Comparison of ENCODE assay signal across 8 cellular contexts in genomic region chr15:60006203-60006782, GRCh38.
A peak's percentile ranks its signal among the peaks of the same experiment; 100 is the strongest.
DNase-seq lines count a peak whose midpoint lies in the region; ATAC-seq and TF ChIP-seq lines count a peak whose summit lies in the region.

No MANE protein-coding gene starts in this region.

- peak; percentile 51 for DNase-seq in RWPE1 (ENCODE audit: low spot score)
- DNase-seq in stimulated activated CD4-positive, alpha-beta T cell treated with anti-CD3 and anti-CD28 coated beads, Interleukin-15, amount 100 ng/mL, for 1 hour (ENCODE audit: low read depth in 1 of 2, low spot score in 1 of 2) = peak; percentile 37 to 43
- DNase-seq in inferior parietal cortex (ENCODE audit: extremely low spot score) = no peak

- H3K9me3 ChIP-seq in iPS-18a (ENCODE audit: control insufficient read depth, low read depth, low read length) = no peaks in the 10 kb centered on the region

- H3K9ac ChIP-seq in iPS-18a (ENCODE audit: low read length) = peak overlapping the region; percentile 43

- CTCF ChIA-PET in RWPE1 (lab: Yijun Ruan, JAX) = no interaction called here

- peak overlapping the region; percentile 91 for H3K4me3 Mint-ChIP-seq in activated naive CD4-positive, alpha-beta T cell treated with anti-CD3 and anti-CD28 coated beads, Interleukin-2, amount 50 U/mL, for 24 hours

- POLR2A ChIA-PET in RWPE1 (lab: Yijun Ruan, JAX; ENCODE audit: low non-redundant PET) = no interaction called here

- H3K36me3 ChIP-seq in iPS-18a (ENCODE audit: control insufficient read depth, low read depth, low read length) = no peaks in the 10 kb centered on the region

- peak overlapping the region; percentile 80 for H3K27ac Mint-ChIP-seq in activated naive CD4-positive, alpha-beta T cell treated with anti-CD3 and anti-CD28 coated beads, Interleukin-2, amount 50 U/mL, for 24 hours

- ATAC-seq in HG02678 (IDR thresholded peaks at IDR 0.05; ENCODE audit: unreplicated experiment) = peak; percentile 55
- ATAC-seq in GM21367 (IDR thresholded peaks at IDR 0.05; ENCODE audit: unreplicated experiment) = no peak

- peak overlapping the region; percentile 65 for H3K4me3 ChIP-seq in GM08714 (ENCODE audit: low read length)
- peak overlapping the region; percentile 88 for H3K4me3 ChIP-seq in iPS-18a (ENCODE audit: low read length)

- peaks cover 12% of the 10 kb centered on the region for H3K9me3 Mint-ChIP-seq in activated naive CD4-positive, alpha-beta T cell treated with anti-CD3 and anti-CD28 coated beads, Interleukin-2, amount 50 U/mL, for 24 hours

- H3K27ac ChIP-seq in RWPE1 (no peak overlapping the region), iPS-18a (ENCODE audit: low read length) (no peak overlapping the region)

- H3K4me1 ChIP-seq in iPS-18a (ENCODE audit: control insufficient read depth, low read depth, low read length) = peaks cover 64% of the 10 kb centered on the region

- H3K4me1 Mint-ChIP-seq in activated naive CD4-positive, alpha-beta T cell treated with anti-CD3 and anti-CD28 coated beads, Interleukin-2, amount 50 U/mL, for 24 hours = peaks cover 34% of the 10 kb centered on the region

- TF ChIP-seq CTCF in RWPE1 (conservative IDR thresholded peaks at IDR 0.05; ENCODE audit: low read depth) = no peak

- H3K27me3 Mint-ChIP-seq in activated naive CD4-positive, alpha-beta T cell treated with anti-CD3 and anti-CD28 coated beads, Interleukin-2, amount 50 U/mL, for 24 hours = peaks cover 75% of the 10 kb centered on the region

- peaks cover 51% of the 10 kb centered on the region for H3K27me3 ChIP-seq in iPS-18a (ENCODE audit: control insufficient read depth, insufficient read depth, low read length)

- H3K36me3 Mint-ChIP-seq in activated naive CD4-positive, alpha-beta T cell treated with anti-CD3 and anti-CD28 coated beads, Interleukin-2, amount 50 U/mL, for 24 hours = peaks cover 7% of the 10 kb centered on the region
